In genomic region chr20:37382539-37383120, GRCh38 we compare ENCODE assay signal across 10 cellular contexts. TPM values are rescaled to one million over a fixed set of nuclear protein-coding genes. Genes with fewer than 3 reads are reported as not detected.
DNase-seq lines count a peak whose midpoint lies in the region; ATAC-seq and TF ChIP-seq lines count a peak whose summit lies in the region.
"Had no signal": no experiment of that assay in that cellular context is flagged by ENCODE, and none has a peak within 500 bp of the region (broad histone marks: within the 10 kb centered on the region; RNA-seq: fewer than 3 reads in every experiment).

No MANE protein-coding gene starts in this region.

- H3K27me3 ChIP-seq in Karpas-422 (ENCODE audit: low read length) (no peaks in the 10 kb centered on the region), endodermal cell (ENCODE audit: control insufficient read depth, insufficient read depth, low read length, poor library complexity, severe bottlenecking) (no peaks in the 10 kb centered on the region)
- H3K27me3 ChIP-seq: testis had no signal

- H3K4me3 ChIP-seq in Karpas-422 (ENCODE audit: low read length) (peak overlapping the region; percentile 21; the same call in 1 of the 2 replicates), endodermal cell (ENCODE audit: low read length) (no peak overlapping the region)

- no peaks in the 10 kb centered on the region for H3K9me3 Mint-ChIP-seq in activated CD4-positive, alpha-beta T cell treated with anti-CD3 and anti-CD28 coated beads, Interleukin-2, amount 10 ng/mL, durations not matched to agents 24 days and 14 days
- no peaks in the 10 kb centered on the region for H3K9me3 Mint-ChIP-seq in endodermal cell

- WGBS in endodermal cell (ENCODE audit: insufficient coverage in 1 of 2, insufficient read length in 1 of 2), 2 experiments, result 89 to 94% methylated on average over 4 to 10 of the region's 10 CpGs

- peaks cover 7% of the 10 kb centered on the region for H3K27me3 Mint-ChIP-seq in activated CD4-positive, alpha-beta T cell treated with anti-CD3 and anti-CD28 coated beads, Interleukin-2, amount 10 ng/mL, durations not matched to agents 24 days and 14 days
- H3K27me3 Mint-ChIP-seq in endodermal cell (ENCODE audit: insufficient read depth), result no peaks in the 10 kb centered on the region

- H3K9me3 ChIP-seq in Karpas-422 (ENCODE audit: low read length) (no peaks in the 10 kb centered on the region), endodermal cell (ENCODE audit: control insufficient read depth, low read length) (no peaks in the 10 kb centered on the region)
- H3K9me3 ChIP-seq: testis had no signal

- TF ChIP-seq CTCF in endodermal cell (conservative IDR thresholded peaks at IDR 0.05), result no peak

- ATAC-seq in sciatic nerve (no peak), GM18517 (IDR thresholded peaks at IDR 0.05; ENCODE audit: unreplicated experiment) (no peak), GM21515 (IDR thresholded peaks at IDR 0.05; ENCODE audit: unreplicated experiment) (no peak), GM19455 (IDR thresholded peaks at IDR 0.05; ENCODE audit: unreplicated experiment) (no peak)

- peak overlapping the region; percentile 8 for H3K27ac Mint-ChIP-seq in activated CD4-positive, alpha-beta T cell treated with anti-CD3 and anti-CD28 coated beads, Interleukin-2, amount 10 ng/mL, durations not matched to agents 24 days and 14 days
- no peak overlapping the region for H3K27ac Mint-ChIP-seq in endodermal cell

- H3K4me1 Mint-ChIP-seq in activated CD4-positive, alpha-beta T cell treated with anti-CD3 and anti-CD28 coated beads, Interleukin-2, amount 10 ng/mL, durations not matched to agents 24 days and 14 days, result peaks cover 7% of the 10 kb centered on the region
- peaks cover 25% of the 10 kb centered on the region for H3K4me1 Mint-ChIP-seq in endodermal cell

- H3K9me2 ChIP-seq in Karpas-422 (replicated peaks; ENCODE audit: insufficient read depth, low read length), result no peaks in the 10 kb centered on the region

- H3K9ac ChIP-seq in Karpas-422 (ENCODE audit: low read length), result peak overlapping the region; percentile 69
- H3K9ac ChIP-seq in endodermal cell (ENCODE audit: extremely low read depth, low read length, poor library complexity, severe bottlenecking), result no peak overlapping the region

- peak overlapping the region; percentile 59 for H3K4me2 ChIP-seq in Karpas-422 (ENCODE audit: low read depth, low read length, poor library complexity, severe bottlenecking)

- H3K36me3 ChIP-seq in Karpas-422 (ENCODE audit: insufficient read depth, low read length), result peaks cover 3% of the 10 kb centered on the region; the same call in 1 of the 2 replicates
- H3K36me3 ChIP-seq in endodermal cell (ENCODE audit: control insufficient read depth, insufficient read depth, low read length), result peaks cover 52% of the 10 kb centered on the region

- peak overlapping the region; percentile 99 for H3K27ac ChIP-seq in Karpas-422 (ENCODE audit: low read length)
- no peak overlapping the region for H3K27ac ChIP-seq in endodermal cell (ENCODE audit: low read depth, low read length)

- H3K79me2 ChIP-seq in Karpas-422 (ENCODE audit: low read length), result no peaks in the 10 kb centered on the region

- no peaks in the 10 kb centered on the region for H4K20me1 ChIP-seq in Karpas-422 (ENCODE audit: insufficient read depth, low read depth, low read length)

- no peaks in the 10 kb centered on the region for H3K36me3 Mint-ChIP-seq in activated CD4-positive, alpha-beta T cell treated with anti-CD3 and anti-CD28 coated beads, Interleukin-2, amount 10 ng/mL, durations not matched to agents 24 days and 14 days (ENCODE audit: low read depth)
- H3K36me3 Mint-ChIP-seq in endodermal cell (ENCODE audit: low read depth), result peaks cover 48% of the 10 kb centered on the region

- no peak for DNase-seq in activated CD4-positive, alpha-beta T cell treated with anti-CD3 and anti-CD28 coated beads, Interleukin-2, amount 10 ng/mL, durations not matched to agents 24 days and 14 days
- DNase-seq in activated CD4-positive, alpha-beta T cell treated with anti-CD3 and anti-CD28 coated beads for 4 hours, result no peak
- peak; percentile 59 for DNase-seq in Karpas-422
- DNase-seq in endodermal cell, result peak; percentile 40
- peak; percentile 39 for DNase-seq in sciatic nerve (ENCODE audit: low spot score)
- DNase-seq: NCI-H187 treated with DMSO at 0.1 percent for 48 hours, testis had no signal

- peaks cover 73% of the 10 kb centered on the region for H3K4me1 ChIP-seq in Karpas-422 (ENCODE audit: low read length)
- H3K4me1 ChIP-seq in endodermal cell (ENCODE audit: control insufficient read depth, insufficient read depth, low read length), result peaks cover 9% of the 10 kb centered on the region

- H2AFZ ChIP-seq in Karpas-422 (ENCODE audit: low read length), result no peak overlapping the region

- intact Hi-C loops in activated CD4-positive, alpha-beta T cell treated with anti-CD3 and anti-CD28 coated beads, Interleukin-2, amount 10 ng/mL, durations not matched to agents 24 days and 14 days (cut with micrococcal nuclease), result loop anchor here (5.0 kb wide), 1 partner anchor 185 kb away; no protein-coding TSS in a partner anchor
- intact Hi-C loops in sciatic nerve (cut with DNase I), result loop anchor here (10.0 kb wide), 1 partner anchor 108 kb away; no protein-coding TSS in a partner anchor

- H3K4me3 Mint-ChIP-seq in activated CD4-positive, alpha-beta T cell treated with anti-CD3 and anti-CD28 coated beads, Interleukin-2, amount 10 ng/mL, durations not matched to agents 24 days and 14 days, result peak overlapping the region; percentile 69
- H3K4me3 Mint-ChIP-seq in endodermal cell, result no peak overlapping the region

RNA-seq across cellular contexts. Expression of gene SRC, which starts 36.7 kb away (rescaled TPM):
- 3.6 and 5.4 TPM in 2 replicates for total RNA-seq in activated CD4-positive, alpha-beta T cell treated with anti-CD3 and anti-CD28 coated beads, Interleukin-2, amount 10 ng/mL, durations not matched to agents 24 days and 14 days
- total RNA-seq in Karpas-422 (2014; rRNA removed; shearing (Covaris generic); ENCODE audit: low replicate concordance), result 39.9 and 41.5 TPM in 2 replicates
- total RNA-seq in endodermal cell, result 100 to 1,000 TPM in 1 of 2 donors, 10 to 100 TPM in 1; 75.6 to 109 TPM
- 48.4 TPM for polyA plus RNA-seq in endodermal cell (2013, experiment 1 of 2)
- polyA plus RNA-seq in endodermal cell (2013, experiment 2 of 2), result 41.1 TPM
- total RNA-seq in sciatic nerve, result 23.7 TPM

Comparison
In these comparisons a context has a peak if more than half of its experiments do, and no peak if none do; other contexts are left out.
1. DNase-seq: peak in Karpas-422 (single experiment), endodermal cell (single experiment) and sciatic nerve (single experiment); none in activated CD4-positive, alpha-beta T cell treated with anti-CD3 and anti-CD28 coated beads, Interleukin-2, amount 10 ng/mL, durations not matched to agents 24 days and 14 days (single experiment) and activated CD4-positive, alpha-beta T cell treated with anti-CD3 and anti-CD28 coated beads for 4 hours (0 of 2).